ENCODE assay signal across 21 cellular contexts in the genomic region with DNA sequence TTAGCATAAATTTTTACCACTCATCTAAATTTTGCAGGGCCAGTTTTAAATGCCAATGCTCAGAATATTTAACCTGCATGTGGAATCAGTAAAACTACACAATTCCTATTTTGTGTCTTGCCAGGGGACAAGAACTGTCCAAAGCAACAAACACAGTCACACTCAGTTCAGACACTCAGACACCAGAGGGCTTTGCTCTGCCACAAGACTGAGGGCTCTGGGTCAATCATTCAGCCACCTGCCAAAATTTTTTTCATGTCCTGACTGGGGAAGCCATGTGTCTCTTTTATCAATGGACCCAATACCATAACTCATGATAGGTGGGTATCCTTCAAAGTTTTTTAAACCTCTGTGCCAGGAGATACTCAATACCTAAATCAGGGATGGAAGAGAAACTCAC.
A peak's percentile ranks its signal among the peaks of the same experiment; 100 is the strongest.
DNase-seq lines count a peak whose midpoint lies in the region; ATAC-seq and TF ChIP-seq lines count a peak whose summit lies in the region.
"Had no signal": no experiment of that assay in that cellular context is flagged by ENCODE, and none has a peak within 500 bp of the region (broad histone marks: within the 10 kb centered on the region; RNA-seq: fewer than 3 reads in every experiment).

No MANE protein-coding gene starts in this region.

- no peak overlapping the region for H3K23ac ChIP-seq in mesenchymal stem cell (ENCODE audit: low read length in 2 of 2)

- no peak overlapping the region for H4K8ac ChIP-seq in mesenchymal stem cell (ENCODE audit: low read length)

- H2AFZ ChIP-seq in mesenchymal stem cell (ENCODE audit: low read depth, low read length): no peak overlapping the region

- H3K36me3 ChIP-seq in mesenchymal stem cell (ENCODE audit: control insufficient read depth in 1 of 2, insufficient read depth in 2 of 2, low read depth in 1 of 2, low read length in 2 of 2): no peaks in the 10 kb centered on the region
- no peaks in the 10 kb centered on the region for H3K36me3 ChIP-seq in HAP-1 (replicated peaks)
- no peaks in the 10 kb centered on the region for H3K36me3 ChIP-seq in sigmoid colon

- no peaks in the 10 kb centered on the region for H3K9me3 ChIP-seq in mesenchymal stem cell (ENCODE audit: control insufficient read depth, low read length)
- H3K9me3 ChIP-seq in HAP-1: no peaks in the 10 kb centered on the region
- H3K9me3 ChIP-seq in sigmoid colon: no peaks in the 10 kb centered on the region
- H3K9me3 ChIP-seq: testis had no signal

- TF ChIP-seq EP300 in sigmoid colon (IDR thresholded peaks at IDR 0.05): no peak

- H3K9ac ChIP-seq in mesenchymal stem cell (ENCODE audit: low read length): no peak overlapping the region

- no peak overlapping the region for H2BK15ac ChIP-seq in mesenchymal stem cell (ENCODE audit: low read depth, poor library complexity, severe bottlenecking)

- no peak overlapping the region for H2BK120ac ChIP-seq in mesenchymal stem cell (ENCODE audit: low read depth, low read length)

- TF ChIP-seq CTCF in sigmoid colon (IDR thresholded peaks at IDR 0.05): no peak

- no peak overlapping the region for H3K4ac ChIP-seq in mesenchymal stem cell (ENCODE audit: low read depth in 1 of 2, low read length in 2 of 2)

- no peak overlapping the region for H3K14ac ChIP-seq in mesenchymal stem cell (ENCODE audit: low read length in 2 of 2)

- peak; percentile 33 for ATAC-seq in GM18870 (IDR thresholded peaks at IDR 0.05; ENCODE audit: unreplicated experiment)
- peak; percentile 65 for ATAC-seq in GM21619 (IDR thresholded peaks at IDR 0.05; ENCODE audit: unreplicated experiment)
- ATAC-seq in HG03354 (IDR thresholded peaks at IDR 0.05; ENCODE audit: poor library complexity, severe bottlenecking, unreplicated experiment): peak; percentile 56
- no peak for ATAC-seq in GM21529 (IDR thresholded peaks at IDR 0.05; ENCODE audit: unreplicated experiment)
- ATAC-seq: esophagus mucosa; stimulated activated effector memory CD8-positive, alpha-beta T cell treated with anti-CD3 and anti-CD28 coated beads, Interleukin-12 subunit alpha, Interleukin-12 subunit beta, amount 100 ng/mL, for 72 hours; T-cell had no signal

- no peak overlapping the region for H3K4me2 ChIP-seq in mesenchymal stem cell (ENCODE audit: low read length, poor library complexity, severe bottlenecking)

- TF ChIP-seq POLR2A in sigmoid colon (IDR thresholded peaks at IDR 0.05): no peak

- H3K79me1 ChIP-seq in mesenchymal stem cell (replicated peaks; ENCODE audit: low read length, poor library complexity, severe bottlenecking): no peaks in the 10 kb centered on the region

- no peaks in the 10 kb centered on the region for H3K27me3 ChIP-seq in mesenchymal stem cell (ENCODE audit: control insufficient read depth in 1 of 2, insufficient read depth in 1 of 2, low read length in 2 of 2)
- H3K27me3 ChIP-seq in HAP-1 (ENCODE audit: low read depth): no peaks in the 10 kb centered on the region
- H3K27me3 ChIP-seq in sigmoid colon: no peaks in the 10 kb centered on the region
- H3K27me3 ChIP-seq: testis had no signal

- peak overlapping the region; percentile 79 to 95 for H3K18ac ChIP-seq in mesenchymal stem cell (ENCODE audit: low read depth in 1 of 2, low read length in 2 of 2)

- intact Hi-C loops in sigmoid colon (cut with DNase I): no loop called here

- peak overlapping the region; percentile 94 for H4K91ac ChIP-seq in mesenchymal stem cell (ENCODE audit: low read length)

- H2BK12ac ChIP-seq in mesenchymal stem cell (ENCODE audit: low read length in 2 of 2): peak overlapping the region; percentile 94 to 99

- in situ Hi-C loops in HAP-1 (cut with MboI; ENCODE audit: low sequenced_read_pairs): no loop called here

- DNase-seq in mesenchymal stem cell (peak; percentile 21), HAP-1 (ENCODE audit: low spot score in 2 of 2) (no peak), sigmoid colon (no peak)
- no peak for DNase-seq in activated CD8-positive, alpha-beta memory T cell treated with anti-CD3 and anti-CD28 coated beads, Interleukin-2, amount 50 U/mL, for 48 hours
- DNase-seq: activated CD4-positive, alpha-beta T cell treated with anti-CD3 and anti-CD28 coated beads, Interleukin-2, amount 50 U/mL, for 1 hour; activated naive CD4-positive, alpha-beta T cell; central memory CD4-positive, alpha-beta T cell; GDM1; glutamatergic neuron; immature natural killer cell; NCI-H1694 treated with DMSO at 0.1 percent for 48 hours; nucleus accumbens; retina; T-cell; testis had no signal

- H3K27ac ChIP-seq in mesenchymal stem cell (ENCODE audit: low read length, poor library complexity, severe bottlenecking): no peak overlapping the region
- H3K27ac ChIP-seq in sigmoid colon: no peak overlapping the region
- H3K27ac ChIP-seq: testis had no signal

- H2BK5ac ChIP-seq in mesenchymal stem cell (ENCODE audit: low read depth, low read length, poor library complexity, severe bottlenecking): no peak overlapping the region

- no peak overlapping the region for H2AK5ac ChIP-seq in mesenchymal stem cell (ENCODE audit: low read length, severe bottlenecking)

- peaks cover 3% of the 10 kb centered on the region for H3K4me1 ChIP-seq in mesenchymal stem cell (ENCODE audit: control insufficient read depth, insufficient read depth, low read depth, low read length)
- H3K4me1 ChIP-seq in HAP-1: no peaks in the 10 kb centered on the region
- no peaks in the 10 kb centered on the region for H3K4me1 ChIP-seq in sigmoid colon
- H3K4me1 ChIP-seq: testis had no signal

- H3K4me3 ChIP-seq in mesenchymal stem cell (ENCODE audit: insufficient read depth in 1 of 2, low read depth in 1 of 2, low read length in 2 of 2) (no peak overlapping the region), HAP-1 (no peak overlapping the region), sigmoid colon (no peak overlapping the region)
- H3K4me3 ChIP-seq: testis had no signal
